In the genomic region with DNA sequence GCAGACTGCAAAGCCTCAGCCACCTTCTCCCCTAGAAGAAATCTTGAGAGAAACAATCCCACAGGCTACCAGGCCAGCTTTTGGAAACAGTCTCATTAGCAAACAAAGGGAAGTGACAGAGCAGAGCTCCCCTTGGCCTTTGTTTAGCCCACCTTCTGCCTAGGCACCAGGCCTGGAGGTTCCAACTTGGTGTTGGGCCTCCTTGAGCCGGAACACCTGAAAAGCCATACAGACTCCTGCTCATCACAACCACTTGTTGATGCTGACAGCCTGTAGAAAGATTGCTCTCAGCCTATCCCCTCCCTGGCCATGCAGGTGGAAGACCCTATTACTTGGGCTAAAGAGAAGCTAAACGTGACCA, we compare ENCODE assay signal across 24 cellular contexts.
"Had no signal": no experiment of that assay in that cellular context is flagged by ENCODE, and none has a peak within 500 bp of the region (broad histone marks: within the 10 kb centered on the region; RNA-seq: fewer than 3 reads in every experiment).

No MANE protein-coding gene starts in this region.

- H3K4me1 Mint-ChIP-seq: activated CD4-positive, alpha-beta T cell treated with anti-CD3 and anti-CD28 coated beads, Interleukin-2, amount 10 ng/mL, durations not matched to agents 7 days and 5 days; activated naive CD8-positive, alpha-beta T cell treated with anti-CD3 and anti-CD28 coated beads, Interleukin-2, amount 10 ng/mL, durations not matched to agents 7 days and 5 days had no signal

- H3K27ac ChIP-seq: ascending aorta, SK-N-MC, suprapubic skin, VCaP had no signal

- H3K36me3 ChIP-seq: ascending aorta, suprapubic skin had no signal

- H3K9me3 ChIP-seq: ascending aorta, suprapubic skin, tibial nerve had no signal

- DNase-seq: activated CD4-positive, alpha-beta T cell treated with anti-CD3 and anti-CD28 coated beads, Interleukin-2, amount 10 ng/mL, durations not matched to agents 7 days and 5 days; activated effector memory CD4-positive, alpha-beta T cell treated with anti-CD3 and anti-CD28 coated beads, Interleukin-2, amount 50 U/mL, for 16 hours; activated naive CD8-positive, alpha-beta T cell treated with anti-CD3 and anti-CD28 coated beads, Interleukin-2, amount 10 ng/mL, durations not matched to agents 7 days and 5 days; activated T-cell treated with anti-CD3 and anti-CD28 coated beads for 4 hours; central memory CD4-positive, alpha-beta T cell; foreskin fibroblast; hippocampal formation; mammary epithelial cell; naive B cell; nucleus accumbens; small intestine; stimulated activated CD4-positive, alpha-beta T cell treated with anti-CD3 and anti-CD28 coated beads, Interleukin-1b, Interleukin-23, amount 100 ng/mL, for 48 hours; stimulated activated CD4-positive, alpha-beta T cell treated with anti-CD3 and anti-CD28 coated beads, Interleukin-4, amount 100 ng/mL, for 4 hours; stimulated activated naive B cell treated with anti-CD40 and anti-IgM and Interleukin-4, amounts not matched to agents 10 μg/mL and 1 μg/mL and 100 μg/mL, for 72 hours had no signal

- H3K27me3 Mint-ChIP-seq: activated CD4-positive, alpha-beta T cell treated with anti-CD3 and anti-CD28 coated beads, Interleukin-2, amount 10 ng/mL, durations not matched to agents 7 days and 5 days; activated naive CD8-positive, alpha-beta T cell treated with anti-CD3 and anti-CD28 coated beads, Interleukin-2, amount 10 ng/mL, durations not matched to agents 7 days and 5 days; naive B cell; stimulated activated naive B cell treated with anti-CD40 and anti-IgM and Interleukin-4, amounts not matched to agents 10 μg/mL and 1 μg/mL and 100 μg/mL, for 72 hours had no signal

- H3K4me3 Mint-ChIP-seq: activated CD4-positive, alpha-beta T cell treated with anti-CD3 and anti-CD28 coated beads, Interleukin-2, amount 10 ng/mL, durations not matched to agents 7 days and 5 days; activated naive CD4-positive, alpha-beta T cell treated with anti-CD3 and anti-CD28 coated beads for 36 hours; activated naive CD8-positive, alpha-beta T cell treated with anti-CD3 and anti-CD28 coated beads, Interleukin-2, amount 10 ng/mL, durations not matched to agents 7 days and 5 days; activated T-helper 1 cell treated with anti-CD3 and anti-CD28 coated beads, Interleukin-12 subunit alpha, Interleukin-12 subunit beta, Interleukin-2, Interleukin-4 antibody, amounts not matched to agents 30 ng/mL and 10 ng/mL and 1 ng/mL, durations not matched to agents 14 hours and 24 hours and 36 hours; mesothelial cell of epicardium; naive B cell; stimulated activated naive B cell treated with anti-CD40 and anti-IgM and Interleukin-4, amounts not matched to agents 10 μg/mL and 1 μg/mL and 100 μg/mL, for 72 hours had no signal

- H3K4me3 ChIP-seq: ascending aorta, SK-N-MC, suprapubic skin, tibial nerve had no signal

- H3K27ac Mint-ChIP-seq: activated CD4-positive, alpha-beta T cell treated with anti-CD3 and anti-CD28 coated beads, Interleukin-2, amount 10 ng/mL, durations not matched to agents 7 days and 5 days; activated naive CD4-positive, alpha-beta T cell treated with anti-CD3 and anti-CD28 coated beads for 36 hours; activated naive CD8-positive, alpha-beta T cell treated with anti-CD3 and anti-CD28 coated beads, Interleukin-2, amount 10 ng/mL, durations not matched to agents 7 days and 5 days; activated T-helper 1 cell treated with anti-CD3 and anti-CD28 coated beads, Interleukin-12 subunit alpha, Interleukin-12 subunit beta, Interleukin-2, Interleukin-4 antibody, amounts not matched to agents 30 ng/mL and 10 ng/mL and 1 ng/mL, durations not matched to agents 14 hours and 24 hours and 36 hours; stimulated activated naive B cell treated with anti-CD40 and anti-IgM and Interleukin-4, amounts not matched to agents 10 μg/mL and 1 μg/mL and 100 μg/mL, for 72 hours had no signal

- H3K9me3 Mint-ChIP-seq: activated CD4-positive, alpha-beta T cell treated with anti-CD3 and anti-CD28 coated beads, Interleukin-2, amount 10 ng/mL, durations not matched to agents 7 days and 5 days; activated naive CD4-positive, alpha-beta T cell treated with anti-CD3 and anti-CD28 coated beads for 36 hours; activated naive CD8-positive, alpha-beta T cell treated with anti-CD3 and anti-CD28 coated beads, Interleukin-2, amount 10 ng/mL, durations not matched to agents 7 days and 5 days; activated T-helper 1 cell treated with anti-CD3 and anti-CD28 coated beads, Interleukin-12 subunit alpha, Interleukin-12 subunit beta, Interleukin-2, Interleukin-4 antibody, amounts not matched to agents 30 ng/mL and 10 ng/mL and 1 ng/mL, durations not matched to agents 14 hours and 24 hours and 36 hours; mesothelial cell of epicardium; stimulated activated naive B cell treated with anti-CD40 and anti-IgM and Interleukin-4, amounts not matched to agents 10 μg/mL and 1 μg/mL and 100 μg/mL, for 72 hours had no signal

- ATAC-seq: esophagus mucosa; left colon; stimulated activated naive B cell treated with anti-CD40 and anti-IgM and Interleukin-4, amounts not matched to agents 10 μg/mL and 1 μg/mL and 100 μg/mL, for 72 hours had no signal

- H3K27me3 ChIP-seq: ascending aorta, suprapubic skin, tibial nerve had no signal
